ENCODE assay signal across 1 cellular context in the genomic region with DNA sequence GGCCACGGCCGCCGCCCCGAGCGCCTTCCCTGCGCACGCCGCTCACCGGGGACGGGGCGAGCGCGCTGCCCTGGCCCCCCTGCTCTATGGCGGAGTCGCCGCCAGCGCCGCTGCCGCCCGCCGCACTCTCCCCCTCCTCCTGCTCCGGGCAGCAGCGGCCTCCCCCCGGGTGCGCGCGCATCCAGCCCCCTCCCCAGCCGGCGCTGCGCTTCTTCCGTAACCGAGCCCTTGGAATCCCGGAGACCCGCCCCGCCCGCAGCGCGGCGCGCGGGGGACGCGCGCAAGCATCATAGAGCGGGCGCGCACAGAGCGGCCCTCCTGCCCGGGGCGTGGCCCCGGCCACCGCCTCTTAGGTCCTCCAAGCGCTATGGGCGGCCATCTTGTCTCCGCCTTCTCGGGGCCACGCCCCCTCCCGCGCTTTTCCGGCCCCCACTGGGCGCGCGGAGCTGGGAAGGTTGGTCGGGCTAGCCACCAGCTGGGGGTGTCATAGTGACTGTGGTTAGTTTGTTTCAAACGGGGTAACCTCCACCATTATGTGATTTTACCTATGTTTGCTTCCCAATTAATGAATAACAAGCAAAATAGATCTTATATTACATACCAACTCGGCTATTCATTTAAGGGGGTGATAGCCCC.
A peak's percentile ranks its signal among the peaks of the same experiment; 100 is the strongest.
TF ChIP-seq lines count a peak whose summit lies in the region.

A gene with protein sequence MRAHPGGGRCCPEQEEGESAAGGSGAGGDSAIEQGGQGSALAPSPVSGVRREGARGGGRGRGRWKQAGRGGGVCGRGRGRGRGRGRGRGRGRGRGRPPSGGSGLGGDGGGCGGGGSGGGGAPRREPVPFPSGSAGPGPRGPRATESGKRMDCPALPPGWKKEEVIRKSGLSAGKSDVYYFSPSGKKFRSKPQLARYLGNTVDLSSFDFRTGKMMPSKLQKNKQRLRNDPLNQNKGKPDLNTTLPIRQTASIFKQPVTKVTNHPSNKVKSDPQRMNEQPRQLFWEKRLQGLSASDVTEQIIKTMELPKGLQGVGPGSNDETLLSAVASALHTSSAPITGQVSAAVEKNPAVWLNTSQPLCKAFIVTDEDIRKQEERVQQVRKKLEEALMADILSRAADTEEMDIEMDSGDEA (minus strand): TSS at position 291 of the 636 bp plus-strand sequence. CDS start 110 bp downstream, at position 181.

TF ChIP-seq in WTC11, 78 proteins besides CTCF, POLR2A, EP300 and RAD21 (continued from another document):
- TF ChIP-seq HMGXB4 (CRISPR knock-in tag; IDR thresholded peaks at IDR 0.05) (peak; percentile 37; the same call in 1 of the 2 replicates), ZNF138 (CRISPR knock-in tag; conservative IDR thresholded peaks at IDR 0.05) (no peak)
TF ChIP-seq in WTC11: peak in this region for 8.
